8 cellular contexts compared by ENCODE assay signal in genomic region chr16:30407794-30408534, GRCh38. TPM values are rescaled to one million over a fixed set of nuclear protein-coding genes. Genes with fewer than 3 reads are reported as not detected.
DNase-seq lines count a peak whose midpoint lies in the region; ATAC-seq and TF ChIP-seq lines count a peak whose summit lies in the region.

No MANE protein-coding gene starts in this region.

- H3K4me1 Mint-ChIP-seq in chondrocyte (ENCODE audit: low read depth) (peaks cover 25% of the 10 kb centered on the region), memory B cell (peaks cover 25% of the 10 kb centered on the region)

- peak; percentile 41 for DNase-seq in ELF-1 (ENCODE audit: low read depth, low spot score)
- DNase-seq in Jurkat, Clone E6-1 (ENCODE audit: low read depth, low spot score): no peak
- DNase-seq in chondrocyte (ENCODE audit: low spot score): no peak
- DNase-seq in memory B cell (ENCODE audit: low spot score in 2 of 2): no peak
- no peak for DNase-seq in aorta
- DNase-seq in retina: no peak
- DNase-seq in putamen (ENCODE audit: low spot score): no peak
- no peak for DNase-seq in NCI-H1092 treated with DMSO at 0.1 percent for 48 hours (lab: John Stamatoyannopoulos, UW)

- H3K27me3 ChIP-seq in aorta (ENCODE audit: control insufficient read depth in 1 of 2, insufficient read depth in 2 of 2, low read length in 1 of 2): no peaks in the 10 kb centered on the region

- H3K27ac Mint-ChIP-seq in chondrocyte (ENCODE audit: unreplicated experiment) (peak overlapping the region; percentile 89), memory B cell (no peak overlapping the region)

- H3K27me3 Mint-ChIP-seq in chondrocyte (ENCODE audit: low read depth): no peaks in the 10 kb centered on the region
- H3K27me3 Mint-ChIP-seq in memory B cell: peaks cover 2% of the 10 kb centered on the region

- H3K36me3 ChIP-seq in aorta (ENCODE audit: control insufficient read depth in 1 of 2, insufficient read depth in 2 of 2, low read length in 1 of 2): peaks cover 0 to 3% of the 10 kb centered on the region in 2 donors

- H3K27ac ChIP-seq in aorta (ENCODE audit: low read depth in 1 of 2, low read length in 2 of 2): peak overlapping the region; percentile 59 to 82

- WGBS in aorta, 2 donors: 5 to 7% methylated on average over 17 to 20 of the region's 20 CpGs

- ATAC-seq in memory B cell (ENCODE audit: low read depth) (no peak), aorta (ENCODE audit: low FRiP score) (peak; percentile 19)

- no peaks in the 10 kb centered on the region for H3K9me3 ChIP-seq in aorta (ENCODE audit: control insufficient read depth, low read length)

- peak overlapping the region; percentile 74 for H3K4me3 ChIP-seq in Jurkat, Clone E6-1 (ENCODE audit: low read length)
- peak overlapping the region; percentile 60 to 66 for H3K4me3 ChIP-seq in aorta (ENCODE audit: low read length in 2 of 2)

- TF ChIP-seq CTCF in chondrocyte (IDR thresholded peaks at IDR 0.05): no peak

- H3K36me3 Mint-ChIP-seq in chondrocyte (ENCODE audit: low read depth) (peaks cover 4% of the 10 kb centered on the region), memory B cell (peaks cover 5% of the 10 kb centered on the region)

- H3K4me3 Mint-ChIP-seq in chondrocyte (ENCODE audit: unreplicated experiment) (peak overlapping the region; percentile 78), memory B cell (peak overlapping the region; percentile 99)

- H3K4me1 ChIP-seq in aorta (ENCODE audit: control insufficient read depth in 1 of 2, insufficient read depth in 2 of 2, low read length in 2 of 2): no peaks in the 10 kb centered on the region

- intact Hi-C loops in aorta (cut with DNase I): loop anchor here in 1 of 2 donors (2.0 to 10.0 kb wide), 3 partner anchors 295 to 343 kb away; partner anchors contain the start of genes ALDOA, GDPD3, TBX6 and YPEL3

- H3K9me3 Mint-ChIP-seq in chondrocyte (ENCODE audit: low read depth): no peaks in the 10 kb centered on the region
- no peaks in the 10 kb centered on the region for H3K9me3 Mint-ChIP-seq in memory B cell

RNA-seq across cellular contexts. Expression of gene ZNF771, which starts 0.6 kb away (rescaled TPM):
- 7.0 TPM for polyA plus RNA-seq in Jurkat, Clone E6-1 (2012; ENCODE audit: insufficient read depth, insufficient read length)
- total RNA-seq in chondrocyte (10.2 to 16.3 TPM (median 10.8 TPM) in 3 replicates), aorta (1 to 10 TPM; 6.3 to 7.4 TPM)
- 10 to 100 TPM; 11.4 to 20.5 TPM for polyA plus RNA-seq in aorta

RNA-seq across cellular contexts. Expression of gene ZNF48, which starts 12.7 kb away (rescaled TPM):
- 13.1 TPM for polyA plus RNA-seq in Jurkat, Clone E6-1 (2012; ENCODE audit: insufficient read depth, insufficient read length)
- total RNA-seq in chondrocyte (10.6 to 11.8 TPM (median 10.8 TPM) in 3 replicates), aorta (1 to 10 TPM; 6.2 to 7.4 TPM)
- polyA plus RNA-seq in aorta: 1 to 10 TPM; 3.4 to 4.9 TPM

RNA-seq across cellular contexts. Expression of gene DCTPP1, which starts 21.9 kb away (rescaled TPM):
- polyA plus RNA-seq in Jurkat, Clone E6-1 (2012; ENCODE audit: insufficient read depth, insufficient read length): 107 TPM
- total RNA-seq in chondrocyte: 25.5 to 33.8 TPM (median 26.4 TPM) in 3 replicates
- 10 to 100 TPM; 18.2 to 19.7 TPM for total RNA-seq in aorta
- 10 to 100 TPM; 16.6 to 36.3 TPM for polyA plus RNA-seq in aorta

RNA-seq across cellular contexts. Expression of gene SEPTIN1, which starts 25.6 kb away (rescaled TPM):
- polyA plus RNA-seq in Jurkat, Clone E6-1 (2012; ENCODE audit: insufficient read depth, insufficient read length): 235 TPM
- 0.85 to 1.7 TPM (median 1.3 TPM) in 3 replicates for total RNA-seq in chondrocyte
- 1 to 10 TPM; 2.8 to 6.1 TPM for total RNA-seq in aorta
- polyA plus RNA-seq in aorta: 1 to 10 TPM; 1.0 to 2.6 TPM

RNA-seq across cellular contexts. Expression of gene MYL11, which starts 33.4 kb away (rescaled TPM):
- not detected for polyA plus RNA-seq in Jurkat, Clone E6-1 (2012; ENCODE audit: insufficient read depth, insufficient read length)
- total RNA-seq in chondrocyte: 0.82 to 2.2 TPM (median 1.4 TPM) in 3 replicates
- not detected for total RNA-seq in aorta
- polyA plus RNA-seq in aorta: under 1 TPM in 1 of 2 donors, not detected in 1; 0.26 TPM
